8 cellular contexts compared by ENCODE assay signal in the genomic region with DNA sequence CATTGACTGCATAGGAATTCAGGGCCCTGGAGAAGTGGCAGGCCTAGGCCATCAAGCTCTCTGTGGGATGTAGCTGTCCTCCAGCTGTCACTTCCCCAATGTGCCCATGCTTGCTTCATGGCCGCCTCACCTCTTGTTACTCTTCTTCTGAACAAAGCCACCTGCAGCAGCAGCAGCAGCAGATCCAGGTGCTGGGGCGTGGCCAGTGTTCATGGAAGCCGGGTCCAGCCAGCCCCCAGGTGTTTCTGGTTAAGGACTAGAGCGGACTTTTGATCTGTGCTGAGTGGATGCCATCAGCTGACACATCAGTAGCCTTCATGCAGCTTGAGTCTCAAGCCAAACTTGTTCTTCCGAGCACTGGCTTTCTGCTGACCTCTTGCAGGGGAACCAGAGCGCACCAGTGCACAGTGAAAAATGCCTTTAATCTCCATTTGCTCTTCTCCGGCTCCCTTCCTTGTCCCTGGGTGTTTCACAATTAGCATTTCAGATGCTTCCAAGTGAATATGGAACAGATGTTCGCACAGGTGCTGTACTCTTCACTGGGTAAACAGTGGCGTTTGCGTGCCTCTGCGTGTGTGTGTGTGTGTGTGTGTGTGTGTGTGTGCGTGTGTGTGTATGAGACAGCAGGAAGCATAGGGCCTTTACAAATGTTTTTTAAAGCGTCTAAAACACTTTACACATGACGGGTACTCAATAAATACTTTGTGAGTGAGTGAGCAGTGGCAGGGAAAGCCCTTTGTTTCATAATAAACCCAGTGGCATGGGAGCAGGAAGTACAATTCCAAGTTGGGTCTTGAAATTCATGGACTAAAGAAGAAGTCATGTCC. TPM values are rescaled to one million over a fixed set of nuclear protein-coding genes. Genes with fewer than 3 reads are reported as not detected.
A peak's percentile ranks its signal among the peaks of the same experiment; 100 is the strongest.
DNase-seq lines count a peak whose midpoint lies in the region; ATAC-seq and TF ChIP-seq lines count a peak whose summit lies in the region.

No MANE protein-coding gene starts in this region.

- intact Hi-C loops in activated T-helper 2 cell treated with anti-CD3 and anti-CD28 coated beads, Interferon-gamma antibody, Interleukin-2, Interleukin-4, amounts not matched to agents 10 μg/mL and 5 μg/mL and 100 μg/mL, durations not matched to agents 14 hours and 24 hours and 36 hours (cut with micrococcal nuclease) = no loop called here

- no peaks in the 10 kb centered on the region for H3K27me3 Mint-ChIP-seq in activated T-helper 2 cell treated with anti-CD3 and anti-CD28 coated beads, Interferon-gamma antibody, Interleukin-2, Interleukin-4, amounts not matched to agents 10 μg/mL and 5 μg/mL and 100 μg/mL, durations not matched to agents 14 hours and 24 hours and 36 hours (ENCODE audit: low read depth)

- DNase-seq in 8988T (peak; percentile 63), HT-29 (ENCODE audit: low spot score) (peak; percentile 85), SW 1271 (lab: John Stamatoyannopoulos, UW) (peak; percentile 33 to 68), hepatic stellate cell (ENCODE audit: low spot score) (peak; percentile 81), thoracic aorta (ENCODE audit: low spot score) (no peak)
- no peak for DNase-seq in activated T-helper 2 cell treated with anti-CD3 and anti-CD28 coated beads, Interferon-gamma antibody, Interleukin-2, Interleukin-4, amounts not matched to agents 10 μg/mL and 5 μg/mL and 100 μg/mL, durations not matched to agents 14 hours and 24 hours and 36 hours (ENCODE audit: low spot score)

- H3K27ac Mint-ChIP-seq in activated T-helper 2 cell treated with anti-CD3 and anti-CD28 coated beads, Interferon-gamma antibody, Interleukin-2, Interleukin-4, amounts not matched to agents 10 μg/mL and 5 μg/mL and 100 μg/mL, durations not matched to agents 14 hours and 24 hours and 36 hours = no peak overlapping the region

- peak; percentile 10 for ATAC-seq in thoracic aorta (ENCODE audit: insufficient number of reproducible peaks, low FRiP score, low read depth)
- ATAC-seq in HG02610 (IDR thresholded peaks at IDR 0.05; ENCODE audit: unreplicated experiment) = no peak
- ATAC-seq in GM18498 (IDR thresholded peaks at IDR 0.05; ENCODE audit: unreplicated experiment) = no peak

- H3K4me3 ChIP-seq in thoracic aorta = no peak overlapping the region

- peaks cover 41% of the 10 kb centered on the region for H3K36me3 Mint-ChIP-seq in activated T-helper 2 cell treated with anti-CD3 and anti-CD28 coated beads, Interferon-gamma antibody, Interleukin-2, Interleukin-4, amounts not matched to agents 10 μg/mL and 5 μg/mL and 100 μg/mL, durations not matched to agents 14 hours and 24 hours and 36 hours (ENCODE audit: low read depth)

- no peaks in the 10 kb centered on the region for H3K36me3 ChIP-seq in thoracic aorta

- no peak overlapping the region for H3K4me3 Mint-ChIP-seq in activated T-helper 2 cell treated with anti-CD3 and anti-CD28 coated beads, Interferon-gamma antibody, Interleukin-2, Interleukin-4, amounts not matched to agents 10 μg/mL and 5 μg/mL and 100 μg/mL, durations not matched to agents 14 hours and 24 hours and 36 hours (ENCODE audit: low read depth)

- no peaks in the 10 kb centered on the region for H3K27me3 ChIP-seq in thoracic aorta (replicated peaks; ENCODE audit: insufficient read depth)

- H3K9me3 ChIP-seq in thoracic aorta = no peaks in the 10 kb centered on the region

- peak overlapping the region; percentile 83 to 85 for H3K27ac ChIP-seq in thoracic aorta

- no peaks in the 10 kb centered on the region for H3K9me3 Mint-ChIP-seq in activated T-helper 2 cell treated with anti-CD3 and anti-CD28 coated beads, Interferon-gamma antibody, Interleukin-2, Interleukin-4, amounts not matched to agents 10 μg/mL and 5 μg/mL and 100 μg/mL, durations not matched to agents 14 hours and 24 hours and 36 hours

- H3K4me1 Mint-ChIP-seq in activated T-helper 2 cell treated with anti-CD3 and anti-CD28 coated beads, Interferon-gamma antibody, Interleukin-2, Interleukin-4, amounts not matched to agents 10 μg/mL and 5 μg/mL and 100 μg/mL, durations not matched to agents 14 hours and 24 hours and 36 hours (ENCODE audit: low read depth) = peaks cover 5% of the 10 kb centered on the region

- peaks cover 78 to 100% of the 10 kb centered on the region in 2 donors for H3K4me1 ChIP-seq in thoracic aorta (ENCODE audit: control insufficient read depth in 1 of 2, low read depth in 2 of 2)

- no peak for TF ChIP-seq CTCF in thoracic aorta (IDR thresholded peaks at IDR 0.05)

RNA-seq across cellular contexts. Expression of gene TPCN1, which starts 20.1 kb away (rescaled TPM):
- 23.8 and 36.3 TPM in 2 replicates for total RNA-seq in HT-29 (2014; rRNA removed; shearing (Covaris generic))
- total RNA-seq in thoracic aorta = 10 to 100 TPM; 84.1 to 93.5 TPM
- 44.9 and 47.5 TPM in 2 replicates for total RNA-seq in activated T-helper 2 cell treated with anti-CD3 and anti-CD28 coated beads, Interferon-gamma antibody, Interleukin-2, Interleukin-4, amounts not matched to agents 10 μg/mL and 5 μg/mL and 100 μg/mL, durations not matched to agents 14 hours and 24 hours and 36 hours

RNA-seq across cellular contexts. Expression of gene RITA1, which starts 55.9 kb away (rescaled TPM):
- total RNA-seq in HT-29 (2014; rRNA removed; shearing (Covaris generic)) = 52.1 and 53.0 TPM in 2 replicates
- 10 to 100 TPM; 12.2 to 26.9 TPM for total RNA-seq in thoracic aorta
- 26.8 and 27.2 TPM in 2 replicates for total RNA-seq in activated T-helper 2 cell treated with anti-CD3 and anti-CD28 coated beads, Interferon-gamma antibody, Interleukin-2, Interleukin-4, amounts not matched to agents 10 μg/mL and 5 μg/mL and 100 μg/mL, durations not matched to agents 14 hours and 24 hours and 36 hours

RNA-seq across cellular contexts. Expression of gene DDX54, which starts 56.1 kb away (rescaled TPM):
- total RNA-seq in HT-29 (2014; rRNA removed; shearing (Covaris generic)) = 100 and 105 TPM in 2 replicates
- 10 to 100 TPM; 27.3 to 84.2 TPM for total RNA-seq in thoracic aorta
- total RNA-seq in activated T-helper 2 cell treated with anti-CD3 and anti-CD28 coated beads, Interferon-gamma antibody, Interleukin-2, Interleukin-4, amounts not matched to agents 10 μg/mL and 5 μg/mL and 100 μg/mL, durations not matched to agents 14 hours and 24 hours and 36 hours = 115 and 118 TPM in 2 replicates

Comparison
In these comparisons a context has a peak if more than half of its experiments do, and no peak if none do; other contexts are left out.
1. DNase-seq: peak in 8988T (single experiment), HT-29 (single experiment), SW 1271 (2 of 2) and hepatic stellate cell (single experiment); none in thoracic aorta (single experiment) and activated T-helper 2 cell treated with anti-CD3 and anti-CD28 coated beads, Interferon-gamma antibody, Interleukin-2, Interleukin-4, amounts not matched to agents 10 μg/mL and 5 μg/mL and 100 μg/mL, durations not matched to agents 14 hours and 24 hours and 36 hours (single experiment).